In the genomic region with DNA sequence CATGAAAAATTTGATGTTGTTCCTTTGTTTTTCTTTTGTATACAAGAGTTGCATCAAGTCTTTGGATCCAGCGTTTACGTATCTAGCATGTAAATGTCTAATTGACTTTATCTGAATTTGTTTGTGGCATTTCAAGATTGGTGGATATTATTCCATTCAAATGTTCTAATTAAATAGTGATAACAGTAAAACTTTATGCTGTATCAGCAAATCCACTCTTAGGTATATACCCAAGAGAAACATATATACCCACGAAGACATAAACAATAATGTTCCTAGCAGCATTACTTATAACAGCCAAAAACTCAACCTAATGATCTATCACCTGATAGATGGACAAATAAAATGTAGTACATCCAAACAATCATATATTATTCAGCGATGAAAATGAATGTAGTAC, we compare ENCODE assay signal across 3 cellular contexts.
TF ChIP-seq lines count a peak whose summit lies in the region.

No MANE protein-coding gene starts in this region.

TF ChIP-seq in A549, 52 proteins besides CTCF, POLR2A, EP300 and RAD21:
- no peak for TF ChIP-seq ESRRA (IDR thresholded peaks at IDR 0.05; ENCODE audit: borderline replicate concordance, low read length)
- TF ChIP-seq, protein P1, sequence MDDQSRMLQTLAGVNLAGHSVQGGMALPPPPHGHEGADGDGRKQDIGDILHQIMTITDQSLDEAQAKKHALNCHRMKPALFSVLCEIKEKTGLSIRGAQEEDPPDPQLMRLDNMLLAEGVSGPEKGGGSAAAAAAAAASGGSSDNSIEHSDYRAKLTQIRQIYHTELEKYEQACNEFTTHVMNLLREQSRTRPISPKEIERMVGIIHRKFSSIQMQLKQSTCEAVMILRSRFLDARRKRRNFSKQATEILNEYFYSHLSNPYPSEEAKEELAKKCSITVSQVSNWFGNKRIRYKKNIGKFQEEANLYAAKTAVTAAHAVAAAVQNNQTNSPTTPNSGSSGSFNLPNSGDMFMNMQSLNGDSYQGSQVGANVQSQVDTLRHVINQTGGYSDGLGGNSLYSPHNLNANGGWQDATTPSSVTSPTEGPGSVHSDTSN (IDR thresholded peaks at IDR 0.05), result no peak
- TF ChIP-seq MAFK (IDR thresholded peaks at IDR 0.05; ENCODE audit: partially characterized antibody), result peak; percentile 94
- no peak for TF ChIP-seq EHMT2 (IDR thresholded peaks at IDR 0.05; ENCODE audit: low read depth)
TF ChIP-seq in A549: peak in this region for 1.

TF ChIP-seq in IMR-90, 13 proteins besides CTCF, POLR2A, EP300 and RAD21:
- peak; percentile 96 for TF ChIP-seq MAFK (IDR thresholded peaks at IDR 0.05; ENCODE audit: low read depth, low read length)
- no peak for TF ChIP-seq RFX5 (IDR thresholded peaks at IDR 0.05; ENCODE audit: low read depth, low read length)

TF ChIP-seq in H1, 55 proteins besides CTCF, POLR2A, EP300 and RAD21:
- TF ChIP-seq MAFK (IDR thresholded peaks at IDR 0.05; ENCODE audit: low read depth, low read length), result peak; percentile 64; the same call in 1 of the 2 replicates
- TF ChIP-seq GTF2F1 (IDR thresholded peaks at IDR 0.05; ENCODE audit: borderline replicate concordance, low read depth, low read length), result no peak
- TF ChIP-seq POLR2AphosphoS5 (IDR thresholded peaks at IDR 0.05; ENCODE audit: low read depth, low read length), result no peak
TF ChIP-seq in H1: peak in this region for 1.
